ENCODE assay signal across 8 cellular contexts in genomic region chr20:59933849-59934585, GRCh38. TPM values are rescaled to one million over a fixed set of nuclear protein-coding genes. Genes with fewer than 3 reads are reported as not detected.
A peak's percentile ranks its signal among the peaks of the same experiment; 100 is the strongest.
DNase-seq lines count a peak whose midpoint lies in the region; ATAC-seq and TF ChIP-seq lines count a peak whose summit lies in the region.

No MANE protein-coding gene starts in this region.

- no peaks in the 10 kb centered on the region for H3K9me2 ChIP-seq in SK-N-SH

- H3K27ac ChIP-seq in CD4-positive, alpha-beta T cell (ENCODE audit: low read depth, low read length) = no peak overlapping the region
- H3K27ac ChIP-seq in SK-N-SH (ENCODE audit: low read depth in 2 of 2, low read length in 1 of 2) (peak overlapping the region; percentile 45 to 81), suprapubic skin (peak overlapping the region; percentile 34)

- H3K9me3 ChIP-seq in CD4-positive, alpha-beta T cell (ENCODE audit: control insufficient read depth, low read length) = no peaks in the 10 kb centered on the region
- H3K9me3 ChIP-seq in SK-N-SH (no peaks in the 10 kb centered on the region), suprapubic skin (no peaks in the 10 kb centered on the region)

- H3K27me3 ChIP-seq in CD4-positive, alpha-beta T cell (ENCODE audit: control insufficient read depth, insufficient read depth, low read length) = no peaks in the 10 kb centered on the region
- no peaks in the 10 kb centered on the region for H3K27me3 ChIP-seq in SK-N-SH (ENCODE audit: insufficient read depth)
- H3K27me3 ChIP-seq in suprapubic skin = no peaks in the 10 kb centered on the region

- peaks cover 10% of the 10 kb centered on the region for H3F3A ChIP-seq in SK-N-SH (replicated peaks; ENCODE audit: insufficient read depth)

- peak overlapping the region; percentile 96 for H2AFZ ChIP-seq in SK-N-SH (ENCODE audit: low read depth)

- no peaks in the 10 kb centered on the region for H4K20me1 ChIP-seq in SK-N-SH (ENCODE audit: insufficient read depth)

- H3K4me3 Mint-ChIP-seq in CD4-positive, alpha-beta T cell = peak overlapping the region; percentile 86

- peak overlapping the region; percentile 67 for H3K27ac Mint-ChIP-seq in CD4-positive, alpha-beta T cell
- H3K27ac Mint-ChIP-seq in activated naive CD4-positive, alpha-beta T cell treated with anti-CD3 and anti-CD28 coated beads, Interleukin-2, amount 50 U/mL, for 72 hours = no peak overlapping the region

- H3K4me3 ChIP-seq in SK-N-SH (ENCODE audit: low read depth in 2 of 2, low read length in 1 of 2) (peak overlapping the region; percentile 75), suprapubic skin (peak overlapping the region; percentile 78)

- peak; percentile 92 for TF ChIP-seq CTCF in CD4-positive, alpha-beta T cell (IDR thresholded peaks at IDR 0.05)
- TF ChIP-seq CTCF in SK-N-SH (IDR thresholded peaks at IDR 0.05) (peak; percentile 91), omental fat pad (IDR thresholded peaks at IDR 0.05) (peak in 1 of 3 donors; percentile 84), suprapubic skin (IDR thresholded peaks at IDR 0.05) (peak; percentile 86 to 98)

- H3K9ac ChIP-seq in SK-N-SH = peak overlapping the region; percentile 69

- H3K9me3 Mint-ChIP-seq in CD4-positive, alpha-beta T cell = no peaks in the 10 kb centered on the region
- H3K9me3 Mint-ChIP-seq in activated naive CD4-positive, alpha-beta T cell treated with anti-CD3 and anti-CD28 coated beads, Interleukin-2, amount 50 U/mL, for 72 hours = no peaks in the 10 kb centered on the region

- peak; percentile 32 for TF ChIP-seq RAD21 in SK-N-SH (IDR thresholded peaks at IDR 0.05; ENCODE audit: low read length)

- peaks cover 13% of the 10 kb centered on the region for H3K79me2 ChIP-seq in SK-N-SH (ENCODE audit: insufficient read depth)

- peaks cover 7% of the 10 kb centered on the region for H3K36me3 Mint-ChIP-seq in CD4-positive, alpha-beta T cell (ENCODE audit: low read depth)
- H3K36me3 Mint-ChIP-seq in activated naive CD4-positive, alpha-beta T cell treated with anti-CD3 and anti-CD28 coated beads, Interleukin-2, amount 50 U/mL, for 72 hours = peaks cover 9 to 11% of the 10 kb centered on the region in 2 donors

- no peak for TF ChIP-seq POLR2A in suprapubic skin (IDR thresholded peaks at IDR 0.05)

- DNase-seq in CD4-positive, alpha-beta T cell = peak; percentile 62 to 81 (median 70)
- peak; percentile 97 for DNase-seq in SK-N-SH
- peak; percentile 81 to 86 for DNase-seq in activated naive CD4-positive, alpha-beta T cell treated with anti-CD3 and anti-CD28 coated beads, Interleukin-2, amount 50 U/mL, for 72 hours (ENCODE audit: low spot score in 2 of 2)
- peak; percentile 52 to 93 (median 84) for DNase-seq in head of caudate nucleus
- DNase-seq in omental fat pad (ENCODE audit: low spot score) = peak; percentile 57
- peak; percentile 84 to 89 for DNase-seq in suprapubic skin (ENCODE audit: low spot score in 2 of 2)

- POLR2A ChIA-PET in CD4-positive, alpha-beta T cell (lab: Charles Lee) = interaction anchor here (0.6 to 1.4 kb wide), 3 partner anchors 11 to 272 kb away, joined by 3 to 6 read pairs (median 4); no protein-coding TSS in a partner anchor
- POLR2A ChIA-PET in SK-N-SH (lab: Yijun Ruan, JAX) = no interaction called here

- peak overlapping the region; percentile 96 for H3K4me2 ChIP-seq in SK-N-SH

- WGBS in SK-N-SH (ENCODE audit: low lambda C conversion rate) = 4% methylated on average over 26 of the region's 59 CpGs
- WGBS in suprapubic skin = 7% methylated on average over 32 of the region's 59 CpGs

- peaks cover 0 to 2% of the 10 kb centered on the region in 2 experiments for H3K36me3 ChIP-seq in SK-N-SH (replicated peaks in 1 of 2; ENCODE audit: control insufficient read depth in 1 of 2, insufficient read depth in 2 of 2, low read length in 1 of 2)
- H3K36me3 ChIP-seq in suprapubic skin = no peaks in the 10 kb centered on the region

- CTCF ChIA-PET in CD4-positive, alpha-beta T cell (lab: Charles Lee) = interaction anchor here (0.6 to 2.4 kb wide), 7 partner anchors 10 to 24 kb away, joined by 3 to 31 read pairs (median 6); partner anchors contain the start of gene CDH26
- CTCF ChIA-PET in SK-N-SH (lab: Yijun Ruan, JAX) = interaction anchor here (0.6 to 9.8 kb wide), 21 partner anchors 9 to 373 kb away, joined by 3 to 95 read pairs (median 4); no protein-coding TSS in a partner anchor

- peaks cover 8 to 17% of the 10 kb centered on the region in 2 experiments; a peak in 3 of 4 replicates for H3K4me1 ChIP-seq in SK-N-SH (ENCODE audit: control insufficient read depth in 1 of 2, insufficient read depth in 2 of 2, low read depth in 1 of 2, low read length in 1 of 2)
- H3K4me1 ChIP-seq in suprapubic skin = peaks cover 46% of the 10 kb centered on the region

- TF ChIP-seq EP300 in SK-N-SH (IDR thresholded peaks at IDR 0.05; ENCODE audit: borderline replicate concordance in 1 of 2, low read depth in 1 of 2, low read length in 1 of 2) (no peak), suprapubic skin (IDR thresholded peaks at IDR 0.05) (no peak)

- H3K27me3 Mint-ChIP-seq in CD4-positive, alpha-beta T cell = no peaks in the 10 kb centered on the region

- peaks cover 44% of the 10 kb centered on the region for H3K4me1 Mint-ChIP-seq in CD4-positive, alpha-beta T cell (ENCODE audit: low read depth)

- intact Hi-C loops in CD4-positive, alpha-beta T cell (cut with DNase I, micrococcal nuclease) = no loop called here
- intact Hi-C loops in head of caudate nucleus (cut with DNase I) = loop anchor here (10.0 kb wide), 1 partner anchor 149 kb away; no protein-coding TSS in a partner anchor

- peak; percentile 71 for ATAC-seq in CD4-positive, alpha-beta T cell (ENCODE audit: poor library complexity)
- ATAC-seq in GM19452 (IDR thresholded peaks at IDR 0.05; ENCODE audit: unreplicated experiment) (peak; percentile 89), HG03558 (IDR thresholded peaks at IDR 0.05; ENCODE audit: extremely low read depth, unreplicated experiment) (peak; percentile 56), omental fat pad (ENCODE audit: low FRiP score) (peak; percentile 96)
- ATAC-seq in activated naive CD4-positive, alpha-beta T cell treated with anti-CD3 and anti-CD28 coated beads, Interleukin-2, amount 50 U/mL, for 72 hours = peak; percentile 87 to 95

TF ChIP-seq in SK-N-SH, 30 proteins besides CTCF, POLR2A, EP300 and RAD21 (continues in another document):
- TF ChIP-seq FOXJ3 (CRISPR knock-in tag; IDR thresholded peaks at IDR 0.05) (no peak), TEAD4 (IDR thresholded peaks at IDR 0.05; ENCODE audit: borderline replicate concordance, insufficient read depth) (no peak), MAX (IDR thresholded peaks at IDR 0.05; ENCODE audit: low read depth) (0 out of 2 replicates have a peak, but pooled peaks have one; percentile 44), TAF1 (IDR thresholded peaks at IDR 0.05; ENCODE audit: borderline replicate concordance, low read depth, low read length) (no peak), GABPA (IDR thresholded peaks at IDR 0.05; ENCODE audit: low read depth) (no peak), FOXM1 (IDR thresholded peaks at IDR 0.05; ENCODE audit: low read depth) (0 out of 2 replicates have a peak, but pooled peaks have one; percentile 36), TCF12 (IDR thresholded peaks at IDR 0.05) (no peak), RXRA (IDR thresholded peaks at IDR 0.05; ENCODE audit: borderline replicate concordance, low read depth) (no peak)

RNA-seq across cellular contexts. Expression of gene SYCP2, which starts 0.6 kb away (rescaled TPM):
- total RNA-seq in CD4-positive, alpha-beta T cell = 1 to 10 TPM; 4.4 to 4.6 TPM
- polyA plus RNA-seq in SK-N-SH (2012; rRNA removed) = 0.71 and 0.76 TPM in 2 replicates
- 0.31 and 0.57 TPM in 2 replicates for polyA plus RNA-seq in SK-N-SH (2012; cell fraction: cytosol; rRNA removed)
- polyA plus RNA-seq in SK-N-SH (2012; cell fraction: nucleus; rRNA removed) = 1.0 and 3.3 TPM in 2 replicates
- 1 to 10 TPM in 1 of 2 donors, under 1 TPM in 1; 0.84 to 2.2 TPM for total RNA-seq in activated naive CD4-positive, alpha-beta T cell treated with anti-CD3 and anti-CD28 coated beads, Interleukin-2, amount 50 U/mL, for 72 hours
- total RNA-seq in omental fat pad (1 to 10 TPM; 1.8 to 8.8 (median 2.9) TPM), suprapubic skin (1 to 10 TPM; 1.8 to 5.0 (median 4.4) TPM)

RNA-seq across cellular contexts. Expression of gene PPP1R3D, which starts 6.1 kb away (rescaled TPM):
- 1 to 10 TPM; 5.1 to 5.4 TPM for total RNA-seq in CD4-positive, alpha-beta T cell
- polyA plus RNA-seq in SK-N-SH (2012; rRNA removed) = 0.87 and 0.91 TPM in 2 replicates
- polyA plus RNA-seq in SK-N-SH (2012; cell fraction: cytosol; rRNA removed) = 0.91 and 0.92 TPM in 2 replicates
- polyA plus RNA-seq in SK-N-SH (2012; cell fraction: nucleus; rRNA removed) = 0.56 and 0.88 TPM in 2 replicates
- total RNA-seq in activated naive CD4-positive, alpha-beta T cell treated with anti-CD3 and anti-CD28 coated beads, Interleukin-2, amount 50 U/mL, for 72 hours = 1 to 10 TPM; 4.8 to 4.9 TPM
- total RNA-seq in omental fat pad (10 to 100 TPM in 1 of 4 donors, 1 to 10 TPM in 3; 3.5 to 16.7 (median 6.0) TPM), suprapubic skin (10 to 100 TPM in 3 of 4 donors, 1 to 10 TPM in 1; 7.3 to 16.9 (median 12.8) TPM)

RNA-seq across cellular contexts. Expression of gene FAM217B, which starts 6.2 kb away (rescaled TPM):
- 10 to 100 TPM; 23.1 to 23.7 TPM for total RNA-seq in CD4-positive, alpha-beta T cell
- 3.0 and 4.1 TPM in 2 replicates for polyA plus RNA-seq in SK-N-SH (2012; rRNA removed)
- 5.3 TPM in 2 replicates for polyA plus RNA-seq in SK-N-SH (2012; cell fraction: cytosol; rRNA removed)
- 2.1 and 4.5 TPM in 2 replicates for polyA plus RNA-seq in SK-N-SH (2012; cell fraction: nucleus; rRNA removed)
- 10 to 100 TPM; 14.7 to 22.5 TPM for total RNA-seq in activated naive CD4-positive, alpha-beta T cell treated with anti-CD3 and anti-CD28 coated beads, Interleukin-2, amount 50 U/mL, for 72 hours
- total RNA-seq in omental fat pad (10 to 100 TPM in 1 of 4 donors, 1 to 10 TPM in 3; 3.7 to 16.6 (median 5.7) TPM), suprapubic skin (10 to 100 TPM in 1 of 4 donors, 1 to 10 TPM in 3; 2.8 to 12.9 (median 6.0) TPM)

RNA-seq across cellular contexts. Expression of gene CDH26, which starts 24.2 kb away (rescaled TPM):
- total RNA-seq in CD4-positive, alpha-beta T cell = 1 to 10 TPM in 1 of 2 experiments, under 1 TPM in 1; 0.75 to 1.1 TPM
- 0.03 and 0.13 TPM in 2 replicates for polyA plus RNA-seq in SK-N-SH (2012; rRNA removed)
- 0.03 TPM in 1 of 2 replicates, not detected in the other for polyA plus RNA-seq in SK-N-SH (2012; cell fraction: cytosol; rRNA removed)
- polyA plus RNA-seq in SK-N-SH (2012; cell fraction: nucleus; rRNA removed) = 0.13 and 0.68 TPM in 2 replicates
- 1 to 10 TPM; 1.6 to 1.7 TPM for total RNA-seq in activated naive CD4-positive, alpha-beta T cell treated with anti-CD3 and anti-CD28 coated beads, Interleukin-2, amount 50 U/mL, for 72 hours
- 1 to 10 TPM in 3 of 4 donors, under 1 TPM in 1; 0.60 to 4.1 (median 1.6) TPM for total RNA-seq in omental fat pad
- 1 to 10 TPM; 1.4 to 2.2 (median 2.0) TPM for total RNA-seq in suprapubic skin
